Comparison of ENCODE assay signal across 3 cellular contexts in the genomic region with DNA sequence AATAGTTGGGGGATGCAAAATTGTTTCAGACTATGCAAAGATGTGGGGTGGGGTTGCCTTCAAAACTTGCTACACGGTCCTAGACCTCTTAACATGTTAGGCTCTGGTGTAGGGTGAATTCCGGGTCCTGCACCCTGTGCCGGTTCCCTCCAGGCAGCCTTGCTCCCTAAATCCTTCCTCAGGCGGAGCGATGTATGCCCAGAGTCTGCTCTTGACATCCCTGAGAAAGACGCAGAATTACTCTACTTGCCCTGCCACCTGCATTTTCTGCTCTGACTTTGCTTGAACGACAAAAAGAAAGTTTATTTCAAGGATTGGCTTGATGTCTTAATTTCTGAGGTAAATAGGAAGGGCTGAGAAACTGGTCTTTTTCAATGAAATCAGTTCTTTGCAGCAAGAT.
TF ChIP-seq lines count a peak whose summit lies in the region.

No MANE protein-coding gene starts in this region.

TF ChIP-seq in SK-N-SH, 30 proteins besides CTCF, POLR2A, EP300 and RAD21:
- TF ChIP-seq TAF1 (IDR thresholded peaks at IDR 0.05; ENCODE audit: borderline replicate concordance, low read depth, low read length), result no peak
- no peak for TF ChIP-seq MXI1 (IDR thresholded peaks at IDR 0.05; ENCODE audit: low read depth, low read length)
- TF ChIP-seq RXRA (IDR thresholded peaks at IDR 0.05; ENCODE audit: borderline replicate concordance, low read depth), result no peak
- TF ChIP-seq JUND (IDR thresholded peaks at IDR 0.05), result no peak
- no peak for TF ChIP-seq MEF2A (IDR thresholded peaks at IDR 0.05; ENCODE audit: borderline replicate concordance, low read depth)
- TF ChIP-seq USF2 (IDR thresholded peaks at IDR 0.05; ENCODE audit: borderline replicate concordance, low read depth, low read length), result no peak
- TF ChIP-seq EZH2phosphoT487 (IDR thresholded peaks at IDR 0.05; ENCODE audit: borderline replicate concordance, low read depth), result no peak
- TF ChIP-seq FOSL2 (IDR thresholded peaks at IDR 0.05; ENCODE audit: borderline replicate concordance, low read depth), result no peak
- no peak for TF ChIP-seq FOXM1 (IDR thresholded peaks at IDR 0.05; ENCODE audit: low read depth)
- TF ChIP-seq TEAD4 (IDR thresholded peaks at IDR 0.05; ENCODE audit: borderline replicate concordance, insufficient read depth), result no peak
- TF ChIP-seq POLR2AphosphoS5 (IDR thresholded peaks at IDR 0.05; ENCODE audit: low read depth, low read length), result no peak

TF ChIP-seq in SK-N-SH treated with all-trans-retinoic acid at 6 μM for 48 hours, 23 proteins besides CTCF, POLR2A, EP300 and RAD21:
- TF ChIP-seq ZFP3 (CRISPR knock-in tag; IDR thresholded peaks at IDR 0.05), result no peak
- TF ChIP-seq ARNTL (CRISPR knock-in tag; IDR thresholded peaks at IDR 0.05; ENCODE audit: borderline replicate concordance, low read depth), result no peak
- TF ChIP-seq, protein P1, sequence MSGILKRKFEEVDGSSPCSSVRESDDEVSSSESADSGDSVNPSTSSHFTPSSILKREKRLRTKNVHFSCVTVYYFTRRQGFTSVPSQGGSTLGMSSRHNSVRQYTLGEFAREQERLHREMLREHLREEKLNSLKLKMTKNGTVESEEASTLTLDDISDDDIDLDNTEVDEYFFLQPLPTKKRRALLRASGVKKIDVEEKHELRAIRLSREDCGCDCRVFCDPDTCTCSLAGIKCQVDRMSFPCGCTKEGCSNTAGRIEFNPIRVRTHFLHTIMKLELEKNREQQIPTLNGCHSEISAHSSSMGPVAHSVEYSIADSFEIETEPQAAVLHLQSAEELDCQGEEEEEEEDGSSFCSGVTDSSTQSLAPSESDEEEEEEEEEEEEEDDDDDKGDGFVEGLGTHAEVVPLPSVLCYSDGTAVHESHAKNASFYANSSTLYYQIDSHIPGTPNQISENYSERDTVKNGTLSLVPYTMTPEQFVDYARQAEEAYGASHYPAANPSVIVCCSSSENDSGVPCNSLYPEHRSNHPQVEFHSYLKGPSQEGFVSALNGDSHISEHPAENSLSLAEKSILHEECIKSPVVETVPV (CRISPR knock-in tag; IDR thresholded peaks at IDR 0.05), result no peak
- no peak for TF ChIP-seq CSDC2 (CRISPR knock-in tag; IDR thresholded peaks at IDR 0.05)
- TF ChIP-seq GLIS3 (CRISPR knock-in tag; IDR thresholded peaks at IDR 0.05), result no peak
- TF ChIP-seq TCF4 (CRISPR knock-in tag; IDR thresholded peaks at IDR 0.05; ENCODE audit: borderline replicate concordance), result no peak
- TF ChIP-seq, protein P2, sequence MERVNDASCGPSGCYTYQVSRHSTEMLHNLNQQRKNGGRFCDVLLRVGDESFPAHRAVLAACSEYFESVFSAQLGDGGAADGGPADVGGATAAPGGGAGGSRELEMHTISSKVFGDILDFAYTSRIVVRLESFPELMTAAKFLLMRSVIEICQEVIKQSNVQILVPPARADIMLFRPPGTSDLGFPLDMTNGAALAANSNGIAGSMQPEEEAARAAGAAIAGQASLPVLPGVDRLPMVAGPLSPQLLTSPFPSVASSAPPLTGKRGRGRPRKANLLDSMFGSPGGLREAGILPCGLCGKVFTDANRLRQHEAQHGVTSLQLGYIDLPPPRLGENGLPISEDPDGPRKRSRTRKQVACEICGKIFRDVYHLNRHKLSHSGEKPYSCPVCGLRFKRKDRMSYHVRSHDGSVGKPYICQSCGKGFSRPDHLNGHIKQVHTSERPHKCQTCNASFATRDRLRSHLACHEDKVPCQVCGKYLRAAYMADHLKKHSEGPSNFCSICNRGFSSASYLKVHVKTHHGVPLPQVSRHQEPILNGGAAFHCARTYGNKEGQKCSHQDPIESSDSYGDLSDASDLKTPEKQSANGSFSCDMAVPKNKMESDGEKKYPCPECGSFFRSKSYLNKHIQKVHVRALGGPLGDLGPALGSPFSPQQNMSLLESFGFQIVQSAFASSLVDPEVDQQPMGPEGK (CRISPR knock-in tag; IDR thresholded peaks at IDR 0.05; ENCODE audit: borderline replicate concordance), result no peak
- TF ChIP-seq ZNF565 (CRISPR knock-in tag; conservative IDR thresholded peaks at IDR 0.05; ENCODE audit: low read depth), result no peak
- TF ChIP-seq TOX (CRISPR knock-in tag; IDR thresholded peaks at IDR 0.05; ENCODE audit: borderline replicate concordance), result no peak
- no peak for TF ChIP-seq RARB (CRISPR knock-in tag; IDR thresholded peaks at IDR 0.05)

TF ChIP-seq in H1, 55 proteins besides CTCF, POLR2A, EP300 and RAD21:
- TF ChIP-seq KDM5A (IDR thresholded peaks at IDR 0.05; ENCODE audit: low read length) (no peak), EGR1 (IDR thresholded peaks at IDR 0.05; ENCODE audit: borderline replicate concordance, low read depth, low read length) (no peak), CBX5 (IDR thresholded peaks at IDR 0.05; ENCODE audit: low read depth, low read length) (no peak), TEAD4 (IDR thresholded peaks at IDR 0.05; ENCODE audit: low read depth, low read length) (no peak), POU5F1 (IDR thresholded peaks at IDR 0.05; ENCODE audit: low read depth, low read length) (no peak), RBBP5 (IDR thresholded peaks at IDR 0.05; ENCODE audit: borderline replicate concordance, low read depth, low read length) (no peak; the same call in 1 of the 2 replicates), JUND (IDR thresholded peaks at IDR 0.05; ENCODE audit: low read length) (no peak), HDAC6 (IDR thresholded peaks at IDR 0.05; ENCODE audit: low read depth, low read length) (no peak), CEBPB (IDR thresholded peaks at IDR 0.05; ENCODE audit: low read depth, low read length) (no peak), SIX5 (IDR thresholded peaks at IDR 0.05; ENCODE audit: low read depth, low read length) (no peak), BACH1 (IDR thresholded peaks at IDR 0.05; ENCODE audit: low read length) (no peak), NRF1 (IDR thresholded peaks at IDR 0.05; ENCODE audit: low read depth, low read length) (no peak), MAFK (IDR thresholded peaks at IDR 0.05; ENCODE audit: low read depth, low read length) (no peak), RFX5 (IDR thresholded peaks at IDR 0.05; ENCODE audit: borderline replicate concordance, low read depth, low read length) (no peak)
